8 cellular contexts compared by ENCODE assay signal in genomic region chr15:63514533-63514943, GRCh38. TPM values are rescaled to one million over a fixed set of nuclear protein-coding genes. Genes with fewer than 3 reads are reported as not detected.
A peak's percentile ranks its signal among the peaks of the same experiment; 100 is the strongest.
DNase-seq lines count a peak whose midpoint lies in the region; ATAC-seq, FAIRE-seq and TF ChIP-seq lines count a peak whose summit lies in the region.

No MANE protein-coding gene starts in this region.

- H3K27ac Mint-ChIP-seq in CD4-positive, CD25-positive, alpha-beta regulatory T cell: peak overlapping the region in 2 of 3 donors; percentile 39 to 73
- peak overlapping the region; percentile 85 for H3K27ac Mint-ChIP-seq in activated naive CD8-positive, alpha-beta T cell

- H3K27ac ChIP-seq in CD4-positive, CD25-positive, alpha-beta regulatory T cell (ENCODE audit: insufficient read depth, low read length, poor library complexity, severe bottlenecking): no peak overlapping the region
- H3K27ac ChIP-seq in lower lobe of right lung: no peak overlapping the region

- H3K9me3 Mint-ChIP-seq in CD4-positive, CD25-positive, alpha-beta regulatory T cell: no peaks in the 10 kb centered on the region
- no peaks in the 10 kb centered on the region for H3K9me3 Mint-ChIP-seq in activated naive CD8-positive, alpha-beta T cell (ENCODE audit: low read depth)

- no peak for TF ChIP-seq CTCF in lower lobe of right lung (IDR thresholded peaks at IDR 0.05)
- no peak for TF ChIP-seq CTCF in D721Med (IDR thresholded peaks at IDR 0.05; ENCODE audit: insufficient read depth, missing control alignments)

- H3K27me3 ChIP-seq in CD4-positive, CD25-positive, alpha-beta regulatory T cell (ENCODE audit: control insufficient read depth, insufficient read depth, low read length): no peaks in the 10 kb centered on the region
- H3K27me3 ChIP-seq in lower lobe of right lung (ENCODE audit: low read depth): no peaks in the 10 kb centered on the region

- in situ Hi-C loops in KBM-7 (cut with MboI; ENCODE audit: low pct_unique_long_range_greater_than_20kb, low sequenced_read_pairs): no loop called here

- H3K36me3 Mint-ChIP-seq in CD4-positive, CD25-positive, alpha-beta regulatory T cell: no peaks in the 10 kb centered on the region
- H3K36me3 Mint-ChIP-seq in activated naive CD8-positive, alpha-beta T cell: no peaks in the 10 kb centered on the region

- ATAC-seq in CD4-positive, CD25-positive, alpha-beta regulatory T cell (ENCODE audit: low read depth in 2 of 2): no peak
- ATAC-seq in lower lobe of right lung (peak; percentile 57 to 72), HG03095 (IDR thresholded peaks at IDR 0.05; ENCODE audit: unreplicated experiment) (no peak)

- peak overlapping the region; percentile 46 for H3K4me3 ChIP-seq in CD4-positive, CD25-positive, alpha-beta regulatory T cell (ENCODE audit: low read depth, low read length)
- H3K4me3 ChIP-seq in lower lobe of right lung: no peak overlapping the region

- peaks cover 51 to 94% (median 80%) of the 10 kb centered on the region in 4 donors for H3K4me1 Mint-ChIP-seq in CD4-positive, CD25-positive, alpha-beta regulatory T cell
- H3K4me1 Mint-ChIP-seq in activated naive CD8-positive, alpha-beta T cell (ENCODE audit: low read depth): peaks cover 97% of the 10 kb centered on the region

- H3K9me3 ChIP-seq in CD4-positive, CD25-positive, alpha-beta regulatory T cell (ENCODE audit: control insufficient read depth in 2 of 2, low read length in 2 of 2): no peaks in the 10 kb centered on the region
- H3K9me3 ChIP-seq in lower lobe of right lung: no peaks in the 10 kb centered on the region

- no peak for DNase-seq in CD4-positive, CD25-positive, alpha-beta regulatory T cell
- DNase-seq in KBM-7 (peak; percentile 65), lower lobe of right lung (no peak), putamen (ENCODE audit: low spot score) (no peak), GM19240 (ENCODE audit: insufficient read length, low spot score) (no peak), D721Med (ENCODE audit: insufficient read length, low spot score) (no peak)

- H3K4me1 ChIP-seq in CD4-positive, CD25-positive, alpha-beta regulatory T cell (ENCODE audit: control insufficient read depth, insufficient read depth, low read length, poor library complexity, severe bottlenecking): peaks cover 87% of the 10 kb centered on the region
- H3K4me1 ChIP-seq in lower lobe of right lung: peaks cover 83% of the 10 kb centered on the region

- H3K4me3 Mint-ChIP-seq in CD4-positive, CD25-positive, alpha-beta regulatory T cell: peak overlapping the region; percentile 49 to 77 (median 56)
- peak overlapping the region; percentile 62 for H3K4me3 Mint-ChIP-seq in activated naive CD8-positive, alpha-beta T cell

- H3K36me3 ChIP-seq in CD4-positive, CD25-positive, alpha-beta regulatory T cell (ENCODE audit: control insufficient read depth, insufficient read depth, low read length): no peaks in the 10 kb centered on the region
- no peaks in the 10 kb centered on the region for H3K36me3 ChIP-seq in lower lobe of right lung

- H3K27me3 Mint-ChIP-seq in CD4-positive, CD25-positive, alpha-beta regulatory T cell: no peaks in the 10 kb centered on the region
- H3K27me3 Mint-ChIP-seq in activated naive CD8-positive, alpha-beta T cell: no peaks in the 10 kb centered on the region

- intact Hi-C loops in lower lobe of right lung (cut with DNase I): no loop called here

- no peak for FAIRE-seq in D721Med (lab: Jason Lieb, UNC)

RNA-seq across cellular contexts. Expression of gene USP3, which starts 10.1 kb away (rescaled TPM):
- 223 TPM for total RNA-seq in CD4-positive, CD25-positive, alpha-beta regulatory T cell
- polyA plus RNA-seq in CD4-positive, CD25-positive, alpha-beta regulatory T cell: 10 to 100 TPM; 49.5 to 57.2 (median 55.3) TPM
- total RNA-seq in lower lobe of right lung: 74.5 TPM

Comparison
In these comparisons a context has a peak if more than half of its experiments do, and no peak if none do; other contexts are left out.
1. ATAC-seq: peak in lower lobe of right lung (2 of 2); none in CD4-positive, CD25-positive, alpha-beta regulatory T cell (0 of 2) and HG03095 (single experiment).